In genomic region chr10:99429521-99430095, GRCh38 we compare ENCODE assay signal across 8 cellular contexts. TPM values are rescaled to one million over a fixed set of nuclear protein-coding genes. Genes with fewer than 3 reads are reported as not detected.
DNase-seq lines count a peak whose midpoint lies in the region; ATAC-seq and TF ChIP-seq lines count a peak whose summit lies in the region.

No MANE protein-coding gene starts in this region.

- no peak for TF ChIP-seq EP300 in gastroesophageal sphincter (IDR thresholded peaks at IDR 0.05)

- H3K4me1 Mint-ChIP-seq in T-helper 17 cell = peaks cover 34% of the 10 kb centered on the region

- peak overlapping the region; percentile 94 for H3K27ac Mint-ChIP-seq in T-helper 17 cell

- WGBS in gastroesophageal sphincter (ENCODE audit: low coverage in 1 of 2), 2 donors = 12 to 15% methylated on average over 5 to 6 of the region's 6 CpGs

- in situ Hi-C loops in HAP-1 (cut with MboI; ENCODE audit: low sequenced_read_pairs) = loop anchor here (5.0 kb wide), 2 partner anchors 103 to 183 kb away; partner anchors contain the start of gene NKX2-3

- peak overlapping the region; percentile 96 for H3K4me3 Mint-ChIP-seq in T-helper 17 cell

- TF ChIP-seq POLR2A in gastroesophageal sphincter (IDR thresholded peaks at IDR 0.05) = no peak

- H3K9ac ChIP-seq in skeletal muscle tissue (ENCODE audit: low read depth in 1 of 3, low read length in 3 of 3) = peak overlapping the region; percentile 93 to 97 (median 94)

- no peaks in the 10 kb centered on the region for H3K9me3 ChIP-seq in HAP-1
- no peaks in the 10 kb centered on the region for H3K9me3 ChIP-seq in T-helper 17 cell (ENCODE audit: control insufficient read depth, low read length, poor library complexity, severe bottlenecking)
- no peaks in the 10 kb centered on the region for H3K9me3 ChIP-seq in gastroesophageal sphincter
- H3K9me3 ChIP-seq in skeletal muscle tissue (ENCODE audit: control insufficient read depth in 3 of 3, low read length in 3 of 3) = no peaks in the 10 kb centered on the region

- ATAC-seq in T-helper 17 cell = no peak
- no peak for ATAC-seq in gastroesophageal sphincter
- ATAC-seq in GM21447 (IDR thresholded peaks at IDR 0.05; ENCODE audit: unreplicated experiment) = no peak
- no peak for ATAC-seq in GM21717 (IDR thresholded peaks at IDR 0.05; ENCODE audit: unreplicated experiment)

- peak overlapping the region; percentile 89 for H3K4me3 ChIP-seq in HAP-1
- peak overlapping the region; percentile 57 to 86 for H3K4me3 ChIP-seq in gastroesophageal sphincter
- H3K4me3 ChIP-seq in skeletal muscle tissue (ENCODE audit: low read length in 3 of 3) = peak overlapping the region; percentile 93 to 99 (median 98)

- H3K27ac ChIP-seq in gastroesophageal sphincter = peak overlapping the region; percentile 82 to 99 (median 96)
- peak overlapping the region; percentile 97 for H3K27ac ChIP-seq in skeletal muscle tissue (ENCODE audit: low read depth, low read length)

- TF ChIP-seq CTCF in gastroesophageal sphincter (IDR thresholded peaks at IDR 0.05) = no peak

- DNase-seq in HAP-1 (ENCODE audit: low spot score in 2 of 2) = no peak
- DNase-seq in T-helper 17 cell = no peak
- DNase-seq in NCI-H146 (lab: John Stamatoyannopoulos, UW) = no peak
- no peak for DNase-seq in middle frontal gyrus (ENCODE audit: extremely low spot score, low spot score)

- H3K36me3 ChIP-seq in HAP-1 (replicated peaks) (peaks cover 15% of the 10 kb centered on the region), gastroesophageal sphincter (peaks cover 0 to 30% of the 10 kb centered on the region in 2 donors), skeletal muscle tissue (ENCODE audit: control insufficient read depth in 3 of 3, insufficient read depth in 3 of 3, low read length in 3 of 3) (peaks cover 4 to 16% (median 11%) of the 10 kb centered on the region in 3 donors)

- no peaks in the 10 kb centered on the region for H3K27me3 Mint-ChIP-seq in T-helper 17 cell

- H3K4me1 ChIP-seq in HAP-1 = peaks cover 15% of the 10 kb centered on the region
- peaks cover 3 to 54% (median 6%) of the 10 kb centered on the region in 3 donors for H3K4me1 ChIP-seq in gastroesophageal sphincter
- peaks cover 46 to 66% (median 53%) of the 10 kb centered on the region in 3 donors for H3K4me1 ChIP-seq in skeletal muscle tissue (ENCODE audit: control insufficient read depth in 3 of 3, insufficient read depth in 3 of 3, low read length in 3 of 3)

- peaks cover 10% of the 10 kb centered on the region for H3K36me3 Mint-ChIP-seq in T-helper 17 cell (ENCODE audit: low read depth)

- H3K27me3 ChIP-seq in HAP-1 (ENCODE audit: low read depth) (no peaks in the 10 kb centered on the region), gastroesophageal sphincter (no peaks in the 10 kb centered on the region), skeletal muscle tissue (ENCODE audit: control insufficient read depth in 3 of 3, insufficient read depth in 3 of 3, low read length in 3 of 3) (no peaks in the 10 kb centered on the region)

RNA-seq across cellular contexts. Expression of gene GOT1, which starts 0.8 kb away (rescaled TPM):
- total RNA-seq in T-helper 17 cell (1 to 10 TPM; 7.0 to 7.7 TPM), gastroesophageal sphincter (10 to 100 TPM; 15.8 to 32.2 (median 23.2) TPM), skeletal muscle tissue (27.1 TPM)
